Comparison of ENCODE assay signal across 8 cellular contexts in the genomic region with DNA sequence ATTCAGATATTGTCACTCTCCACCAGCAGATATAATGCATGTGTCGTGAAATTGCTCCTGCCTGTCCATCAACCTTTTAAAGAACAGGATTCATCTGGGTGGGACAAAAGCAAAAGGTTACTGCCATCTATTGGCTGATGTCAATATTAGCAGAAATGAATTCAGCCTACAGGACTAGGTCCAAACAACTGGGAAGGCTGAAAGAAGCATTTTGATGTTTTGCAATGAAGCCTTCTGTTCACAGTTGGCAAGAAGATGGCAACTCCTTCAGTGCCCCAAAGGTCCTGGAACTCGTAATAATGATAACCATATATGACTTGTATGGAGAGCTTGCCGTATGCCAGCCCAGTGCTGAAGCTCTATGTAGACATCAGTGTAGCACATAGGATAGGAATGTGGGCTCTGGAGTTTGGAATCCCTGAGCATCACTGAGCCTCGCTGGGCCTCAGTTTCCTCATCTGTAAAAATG. TPM values are rescaled to one million over a fixed set of nuclear protein-coding genes. Genes with fewer than 3 reads are reported as not detected.
DNase-seq lines count a peak whose midpoint lies in the region; ATAC-seq and TF ChIP-seq lines count a peak whose summit lies in the region.

No MANE protein-coding gene starts in this region.

- intact Hi-C loops in prostate gland (cut with DNase I), result loop anchor here (10.0 kb wide), 1 partner anchor 118 kb away; no protein-coding TSS in a partner anchor

- no peaks in the 10 kb centered on the region for H3F3A ChIP-seq in SU-DHL-6 (ENCODE audit: insufficient read depth)

- H3K27me3 ChIP-seq in SU-DHL-6 (ENCODE audit: low read length) (no peaks in the 10 kb centered on the region), prostate gland (replicated peaks; ENCODE audit: insufficient read depth) (no peaks in the 10 kb centered on the region)

- H2AFZ ChIP-seq in SU-DHL-6 (ENCODE audit: low read depth, low read length, severe bottlenecking), result no peak overlapping the region

- DNase-seq in D341Med (ENCODE audit: low spot score) (peak; percentile 59), LNCaP clone FGC (ENCODE audit: low read depth) (peak; percentile 30), fibroblast of villous mesenchyme (ENCODE audit: low read depth) (peak; percentile 41), prostate gland (ENCODE audit: low spot score) (no peak), DMS79 treated with DMSO at 0.1 percent for 48 hours (lab: John Stamatoyannopoulos, UW) (no peak)
- no peak for DNase-seq in stimulated activated CD8-positive, alpha-beta memory T cell treated with anti-CD3 and anti-CD28 coated beads, Interleukin-4, amount 100 ng/mL, for 48 hours

- H3K79me2 ChIP-seq in SU-DHL-6 (ENCODE audit: insufficient read depth, low read length), result no peaks in the 10 kb centered on the region

- no peak overlapping the region for H3K4me2 ChIP-seq in SU-DHL-6 (ENCODE audit: low read depth, low read length, poor library complexity, severe bottlenecking)

- no peak overlapping the region for H3K27ac ChIP-seq in SU-DHL-6 (ENCODE audit: low read depth, low read length)
- no peak overlapping the region for H3K27ac ChIP-seq in prostate gland

- ATAC-seq in GM19463 (IDR thresholded peaks at IDR 0.05; ENCODE audit: unreplicated experiment), result peak; percentile 25

- H3K9me2 ChIP-seq in SU-DHL-6 (replicated peaks; ENCODE audit: insufficient read depth, low read length), result no peaks in the 10 kb centered on the region

- H3K4me3 ChIP-seq in LNCaP clone FGC (ENCODE audit: low read depth, low read length), result no peak overlapping the region
- H3K4me3 ChIP-seq in SU-DHL-6 (ENCODE audit: insufficient read depth, low read length, poor library complexity, severe bottlenecking), result no peak overlapping the region
- H3K4me3 ChIP-seq in fibroblast of villous mesenchyme (ENCODE audit: low read depth, low read length), result no peak overlapping the region
- H3K4me3 ChIP-seq in prostate gland, result no peak overlapping the region

- no peak for TF ChIP-seq POLR2A in prostate gland (IDR thresholded peaks at IDR 0.05)

- no peak overlapping the region for H3K9ac ChIP-seq in SU-DHL-6 (ENCODE audit: low read length)

- no peaks in the 10 kb centered on the region for H3K4me1 ChIP-seq in prostate gland (replicated peaks)

- WGBS in prostate gland, result 48% methylated on average over 4 of the region's 4 CpGs

- no peaks in the 10 kb centered on the region for H3K9me3 ChIP-seq in SU-DHL-6 (ENCODE audit: insufficient read depth, low read length)
- H3K9me3 ChIP-seq in prostate gland, result no peaks in the 10 kb centered on the region

- no peaks in the 10 kb centered on the region for H4K20me1 ChIP-seq in SU-DHL-6 (ENCODE audit: low read depth, low read length)

- H3K36me3 ChIP-seq in SU-DHL-6 (ENCODE audit: low read length) (no peaks in the 10 kb centered on the region), prostate gland (no peaks in the 10 kb centered on the region)

- peak; percentile 79 for TF ChIP-seq CTCF in LNCaP clone FGC (IDR thresholded peaks at IDR 0.05; ENCODE audit: control insufficient read depth, extremely low read depth, insufficient read depth)
- peak; percentile 54 for TF ChIP-seq CTCF in SU-DHL-6 (IDR thresholded peaks at IDR 0.05; ENCODE audit: insufficient read depth, low read length, poor library complexity, severe bottlenecking)
- TF ChIP-seq CTCF in fibroblast of villous mesenchyme (IDR thresholded peaks at IDR 0.05; ENCODE audit: insufficient read depth, low read depth, low read length), result peak; percentile 62
- TF ChIP-seq CTCF in prostate gland (IDR thresholded peaks at IDR 0.05), result peak in 3 of 4 experiments; percentile 34 to 58 (median 48)

RNA-seq across cellular contexts. Expression of gene BCAS1, which starts 7.5 kb away (rescaled TPM):
- under 0.01 TPM in 2 replicates for total RNA-seq in fibroblast of villous mesenchyme
- total RNA-seq in prostate gland, result 10 to 100 TPM; 32.0 to 58.6 TPM

Comparison
In these comparisons a context has a peak if more than half of its experiments do, and no peak if none do; other contexts are left out.
1. DNase-seq: peak in D341Med (single experiment), LNCaP clone FGC (single experiment) and fibroblast of villous mesenchyme (single experiment); none in prostate gland (single experiment), DMS79 treated with DMSO at 0.1 percent for 48 hours (single experiment) and stimulated activated CD8-positive, alpha-beta memory T cell treated with anti-CD3 and anti-CD28 coated beads, Interleukin-4, amount 100 ng/mL, for 48 hours (single experiment).
2. RNA of gene BCAS1, which starts 7.5 kb away (total RNA-seq): 32.0 to 58.6 TPM in prostate gland; under 0.01 TPM in fibroblast of villous mesenchyme; every median in the first group is over 10 times any median in the second.
3. Peak in every context shown above with its lines, with median percentiles within 50 percentile points of each other: CTCF ChIP-seq.